ENCODE assay signal across 1 cellular context in the genomic region with DNA sequence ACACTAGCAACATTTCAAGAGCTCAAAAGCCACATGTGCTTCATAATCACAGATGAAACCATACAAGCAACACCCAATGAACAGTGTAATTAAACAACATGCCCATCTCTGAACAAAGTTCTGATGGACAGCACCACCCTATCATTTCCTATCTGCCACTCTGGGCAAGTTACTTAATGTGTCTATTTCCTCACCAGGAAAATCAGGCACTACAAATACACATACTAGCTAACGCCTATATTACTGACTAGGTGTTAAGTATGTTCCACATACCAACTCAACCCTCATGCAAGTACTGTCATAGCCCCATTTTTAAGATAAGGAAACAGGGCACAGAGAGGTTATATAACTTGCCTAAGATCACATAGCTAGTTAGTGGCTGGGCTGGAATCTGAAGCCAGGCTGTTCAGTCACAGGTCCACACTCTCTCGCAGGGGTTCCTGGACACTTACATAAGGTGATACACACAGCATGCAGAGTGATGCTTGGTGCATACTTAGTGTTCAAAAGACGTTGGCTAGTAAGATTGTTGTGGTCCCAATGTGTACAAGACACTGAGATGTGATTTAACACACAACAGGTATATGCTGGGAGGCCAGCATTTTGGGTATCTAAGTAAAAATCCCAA.
TF ChIP-seq lines count a peak whose summit lies in the region.

No MANE protein-coding gene starts in this region.

TF ChIP-seq in HepG2, 621 proteins besides CTCF, POLR2A, EP300 and RAD21:
- TF ChIP-seq ZNF556 (CRISPR knock-in tag; IDR thresholded peaks at IDR 0.05; ENCODE audit: borderline replicate concordance): no peak
- TF ChIP-seq, protein P1, sequence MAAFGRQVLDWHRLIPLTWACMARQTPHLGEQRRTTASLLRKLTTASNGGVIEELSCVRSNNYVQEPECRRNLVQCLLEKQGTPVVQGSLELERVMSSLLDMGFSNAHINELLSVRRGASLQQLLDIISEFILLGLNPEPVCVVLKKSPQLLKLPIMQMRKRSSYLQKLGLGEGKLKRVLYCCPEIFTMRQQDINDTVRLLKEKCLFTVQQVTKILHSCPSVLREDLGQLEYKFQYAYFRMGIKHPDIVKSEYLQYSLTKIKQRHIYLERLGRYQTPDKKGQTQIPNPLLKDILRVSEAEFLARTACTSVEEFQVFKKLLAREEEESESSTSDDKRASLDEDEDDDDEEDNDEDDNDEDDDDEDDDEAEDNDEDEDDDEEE (CRISPR knock-in tag; IDR thresholded peaks at IDR 0.05): no peak
- TF ChIP-seq, protein P2, sequence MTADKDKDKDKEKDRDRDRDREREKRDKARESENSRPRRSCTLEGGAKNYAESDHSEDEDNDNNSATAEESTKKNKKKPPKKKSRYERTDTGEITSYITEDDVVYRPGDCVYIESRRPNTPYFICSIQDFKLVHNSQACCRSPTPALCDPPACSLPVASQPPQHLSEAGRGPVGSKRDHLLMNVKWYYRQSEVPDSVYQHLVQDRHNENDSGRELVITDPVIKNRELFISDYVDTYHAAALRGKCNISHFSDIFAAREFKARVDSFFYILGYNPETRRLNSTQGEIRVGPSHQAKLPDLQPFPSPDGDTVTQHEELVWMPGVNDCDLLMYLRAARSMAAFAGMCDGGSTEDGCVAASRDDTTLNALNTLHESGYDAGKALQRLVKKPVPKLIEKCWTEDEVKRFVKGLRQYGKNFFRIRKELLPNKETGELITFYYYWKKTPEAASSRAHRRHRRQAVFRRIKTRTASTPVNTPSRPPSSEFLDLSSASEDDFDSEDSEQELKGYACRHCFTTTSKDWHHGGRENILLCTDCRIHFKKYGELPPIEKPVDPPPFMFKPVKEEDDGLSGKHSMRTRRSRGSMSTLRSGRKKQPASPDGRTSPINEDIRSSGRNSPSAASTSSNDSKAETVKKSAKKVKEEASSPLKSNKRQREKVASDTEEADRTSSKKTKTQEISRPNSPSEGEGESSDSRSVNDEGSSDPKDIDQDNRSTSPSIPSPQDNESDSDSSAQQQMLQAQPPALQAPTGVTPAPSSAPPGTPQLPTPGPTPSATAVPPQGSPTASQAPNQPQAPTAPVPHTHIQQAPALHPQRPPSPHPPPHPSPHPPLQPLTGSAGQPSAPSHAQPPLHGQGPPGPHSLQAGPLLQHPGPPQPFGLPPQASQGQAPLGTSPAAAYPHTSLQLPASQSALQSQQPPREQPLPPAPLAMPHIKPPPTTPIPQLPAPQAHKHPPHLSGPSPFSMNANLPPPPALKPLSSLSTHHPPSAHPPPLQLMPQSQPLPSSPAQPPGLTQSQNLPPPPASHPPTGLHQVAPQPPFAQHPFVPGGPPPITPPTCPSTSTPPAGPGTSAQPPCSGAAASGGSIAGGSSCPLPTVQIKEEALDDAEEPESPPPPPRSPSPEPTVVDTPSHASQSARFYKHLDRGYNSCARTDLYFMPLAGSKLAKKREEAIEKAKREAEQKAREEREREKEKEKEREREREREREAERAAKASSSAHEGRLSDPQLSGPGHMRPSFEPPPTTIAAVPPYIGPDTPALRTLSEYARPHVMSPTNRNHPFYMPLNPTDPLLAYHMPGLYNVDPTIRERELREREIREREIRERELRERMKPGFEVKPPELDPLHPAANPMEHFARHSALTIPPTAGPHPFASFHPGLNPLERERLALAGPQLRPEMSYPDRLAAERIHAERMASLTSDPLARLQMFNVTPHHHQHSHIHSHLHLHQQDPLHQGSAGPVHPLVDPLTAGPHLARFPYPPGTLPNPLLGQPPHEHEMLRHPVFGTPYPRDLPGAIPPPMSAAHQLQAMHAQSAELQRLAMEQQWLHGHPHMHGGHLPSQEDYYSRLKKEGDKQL (CRISPR knock-in tag; IDR thresholded peaks at IDR 0.05; ENCODE audit: low read depth): no peak
